Comparison of ENCODE assay signal across 27 cellular contexts in genomic region chr15:92075764-92076163, GRCh38.
DNase-seq lines count a peak whose midpoint lies in the region; ATAC-seq and TF ChIP-seq lines count a peak whose summit lies in the region.
"Had no signal": no experiment of that assay in that cellular context is flagged by ENCODE, and none has a peak within 500 bp of the region (broad histone marks: within the 10 kb centered on the region; RNA-seq: fewer than 3 reads in every experiment).

No MANE protein-coding gene starts in this region.

- H3K4me3 ChIP-seq in OCI-LY3 (ENCODE audit: low read length), result no peak overlapping the region
- no peak overlapping the region for H3K4me3 ChIP-seq in body of pancreas
- H3K4me3 ChIP-seq: colonic mucosa, esophagus muscularis mucosa, GM23338, heart left ventricle, K562, lung, SJCRH30 had no signal

- POLR2A ChIA-PET in activated CD8-positive, alpha-beta T cell treated with anti-CD3 and anti-CD28 coated beads, Interleukin-2, amount 10 ng/mL, durations not matched to agents 7 days and 5 days (lab: Charles Lee), result no interaction called here
- POLR2A ChIA-PET in activated CD8-positive, alpha-beta T cell treated with anti-CD3 and anti-CD28 coated beads for 36 hours (lab: Charles Lee), result no interaction called here
- POLR2A ChIA-PET in T-cell (lab: Charles Lee), result no interaction called here

- 48 to 54% methylated on average over 7 of the region's 7 CpGs for WGBS in body of pancreas, 2 donors

- H3K27me3 ChIP-seq in OCI-LY3 (ENCODE audit: low read depth, low read length) (peaks cover 29% of the 10 kb centered on the region), body of pancreas (no peaks in the 10 kb centered on the region)
- H3K27me3 ChIP-seq: colonic mucosa, esophagus muscularis mucosa, heart left ventricle, SJCRH30 had no signal

- H3K4me1 Mint-ChIP-seq in activated CD8-positive, alpha-beta T cell treated with anti-CD3 and anti-CD28 coated beads, Interleukin-2, amount 10 ng/mL, durations not matched to agents 7 days and 5 days (ENCODE audit: low read depth), result peaks cover 33% of the 10 kb centered on the region
- peaks cover 17% of the 10 kb centered on the region for H3K4me1 Mint-ChIP-seq in activated CD8-positive, alpha-beta T cell treated with anti-CD3 and anti-CD28 coated beads for 36 hours (ENCODE audit: low read depth)
- peaks cover 94% of the 10 kb centered on the region for H3K4me1 Mint-ChIP-seq in dendritic cell treated with granulocyte-macrophage colony-stimulating factor and Interleukin-4, amounts not matched to agents 40 ng/mL and 50 ng/mL, for 4 days (ENCODE audit: low read depth)
- H3K4me1 Mint-ChIP-seq in natural killer cell (peaks cover 52 to 78% of the 10 kb centered on the region in 2 donors), T-cell (peaks cover 33 to 62% (median 50%) of the 10 kb centered on the region in 3 donors)

- H3K4me3 Mint-ChIP-seq in activated CD8-positive, alpha-beta T cell treated with anti-CD3 and anti-CD28 coated beads, Interleukin-2, amount 10 ng/mL, durations not matched to agents 7 days and 5 days, result no peak overlapping the region
- no peak overlapping the region for H3K4me3 Mint-ChIP-seq in activated CD8-positive, alpha-beta T cell treated with anti-CD3 and anti-CD28 coated beads for 36 hours
- no peak overlapping the region for H3K4me3 Mint-ChIP-seq in dendritic cell treated with granulocyte-macrophage colony-stimulating factor and Interleukin-4, amounts not matched to agents 40 ng/mL and 50 ng/mL, for 4 days
- H3K4me3 Mint-ChIP-seq in natural killer cell (peak overlapping the region; percentile 29), T-cell (peak overlapping the region in 1 of 3 donors; percentile 22)
- H3K4me3 Mint-ChIP-seq: activated naive CD4-positive, alpha-beta T cell treated with anti-CD3 and anti-CD28 coated beads, Interleukin-2, amount 10 ng/mL, durations not matched to agents 7 days and 5 days; GM23338; stimulated activated memory B cell treated with anti-CD40 and anti-IgM and Interleukin-4, amounts not matched to agents 10 μg/mL and 1 μg/mL and 100 μg/mL, for 72 hours had no signal

- H4K20me1 ChIP-seq in OCI-LY3 (ENCODE audit: insufficient read depth, low read length), result no peaks in the 10 kb centered on the region

- TF ChIP-seq CTCF in activated CD8-positive, alpha-beta T cell treated with anti-CD3 and anti-CD28 coated beads for 36 hours (IDR thresholded peaks at IDR 0.05), result no peak
- TF ChIP-seq CTCF in OCI-LY3 (IDR thresholded peaks at IDR 0.05; ENCODE audit: low read depth, low read length) (no peak), natural killer cell (IDR thresholded peaks at IDR 0.05) (no peak), body of pancreas (IDR thresholded peaks at IDR 0.05) (no peak)

- no peak overlapping the region for H3K27ac ChIP-seq in OCI-LY3 (ENCODE audit: low read length)
- H3K27ac ChIP-seq in body of pancreas, result no peak overlapping the region
- H3K27ac ChIP-seq: colonic mucosa, esophagus muscularis mucosa, heart left ventricle, SJCRH30 had no signal

- CTCF ChIA-PET in activated CD8-positive, alpha-beta T cell treated with anti-CD3 and anti-CD28 coated beads, Interleukin-2, amount 10 ng/mL, durations not matched to agents 7 days and 5 days (lab: Charles Lee), result interaction anchor here (1.7 to 5.9 kb wide), 3 partner anchors 224 to 774 kb away, joined by 5 to 51 read pairs (median 5); partner anchors contain the start of gene SLCO3A1
- CTCF ChIA-PET in activated CD8-positive, alpha-beta T cell treated with anti-CD3 and anti-CD28 coated beads for 36 hours (lab: Charles Lee), result interaction anchor here (1.3 to 6.5 kb wide), 3 partner anchors 222 to 774 kb away, joined by 3 to 37 read pairs (median 14); partner anchors contain the start of gene SLCO3A1
- CTCF ChIA-PET in T-cell (lab: Charles Lee), result interaction anchor here in 1 of 2 donors (1.5 kb wide), 2 partner anchors 9 to 369 kb away, joined by 3 to 4 read pairs; no protein-coding TSS in a partner anchor

- no peaks in the 10 kb centered on the region for H3K27me3 Mint-ChIP-seq in activated CD8-positive, alpha-beta T cell treated with anti-CD3 and anti-CD28 coated beads, Interleukin-2, amount 10 ng/mL, durations not matched to agents 7 days and 5 days (ENCODE audit: low read depth)
- H3K27me3 Mint-ChIP-seq in activated CD8-positive, alpha-beta T cell treated with anti-CD3 and anti-CD28 coated beads for 36 hours, result no peaks in the 10 kb centered on the region
- no peaks in the 10 kb centered on the region for H3K27me3 Mint-ChIP-seq in dendritic cell treated with granulocyte-macrophage colony-stimulating factor and Interleukin-4, amounts not matched to agents 40 ng/mL and 50 ng/mL, for 4 days
- no peaks in the 10 kb centered on the region for H3K27me3 Mint-ChIP-seq in natural killer cell (ENCODE audit: low read depth in 2 of 2)
- H3K27me3 Mint-ChIP-seq in T-cell, result no peaks in the 10 kb centered on the region
- H3K27me3 Mint-ChIP-seq: activated naive CD4-positive, alpha-beta T cell treated with anti-CD3 and anti-CD28 coated beads, Interleukin-2, amount 10 ng/mL, durations not matched to agents 7 days and 5 days; naive thymus-derived CD8-positive, alpha-beta T cell had no signal

- no peaks in the 10 kb centered on the region for H3K9me3 Mint-ChIP-seq in activated CD8-positive, alpha-beta T cell treated with anti-CD3 and anti-CD28 coated beads, Interleukin-2, amount 10 ng/mL, durations not matched to agents 7 days and 5 days (ENCODE audit: insufficient read depth)
- no peaks in the 10 kb centered on the region for H3K9me3 Mint-ChIP-seq in activated CD8-positive, alpha-beta T cell treated with anti-CD3 and anti-CD28 coated beads for 36 hours
- peaks cover 7% of the 10 kb centered on the region for H3K9me3 Mint-ChIP-seq in dendritic cell treated with granulocyte-macrophage colony-stimulating factor and Interleukin-4, amounts not matched to agents 40 ng/mL and 50 ng/mL, for 4 days
- H3K9me3 Mint-ChIP-seq in natural killer cell (no peaks in the 10 kb centered on the region), T-cell (no peaks in the 10 kb centered on the region)
- H3K9me3 Mint-ChIP-seq: activated naive CD4-positive, alpha-beta T cell treated with anti-CD3 and anti-CD28 coated beads, Interleukin-2, amount 10 ng/mL, durations not matched to agents 7 days and 5 days; GM23338; naive thymus-derived CD8-positive, alpha-beta T cell; stimulated activated memory B cell treated with anti-CD40 and anti-IgM and Interleukin-4, amounts not matched to agents 10 μg/mL and 1 μg/mL and 100 μg/mL, for 72 hours had no signal

- H3K9ac ChIP-seq in OCI-LY3 (ENCODE audit: low read length), result no peak overlapping the region

- H3K4me1 ChIP-seq in OCI-LY3 (ENCODE audit: low read length) (peaks cover 22% of the 10 kb centered on the region), body of pancreas (no peaks in the 10 kb centered on the region)
- H3K4me1 ChIP-seq: colonic mucosa had no signal

- ATAC-seq in activated CD8-positive, alpha-beta T cell treated with anti-CD3 and anti-CD28 coated beads, Interleukin-2, amount 10 ng/mL, durations not matched to agents 7 days and 5 days, result no peak
- ATAC-seq in activated CD8-positive, alpha-beta T cell treated with anti-CD3 and anti-CD28 coated beads for 36 hours, result no peak
- ATAC-seq in natural killer cell (no peak), T-cell (replicated peaks in 1 of 4) (no peak), body of pancreas (no peak)
- ATAC-seq: GM23338; K562; naive thymus-derived CD8-positive, alpha-beta T cell; stimulated activated memory B cell treated with anti-CD40 and anti-IgM and Interleukin-4, amounts not matched to agents 10 μg/mL and 1 μg/mL and 100 μg/mL, for 72 hours had no signal

- peak overlapping the region; percentile 12 for H3K4me2 ChIP-seq in OCI-LY3 (ENCODE audit: low read length)
- H3K4me2 ChIP-seq: GM23338 had no signal

- no peak for DNase-seq in activated CD8-positive, alpha-beta T cell treated with anti-CD3 and anti-CD28 coated beads, Interleukin-2, amount 10 ng/mL, durations not matched to agents 7 days and 5 days
- no peak for DNase-seq in activated CD8-positive, alpha-beta T cell treated with anti-CD3 and anti-CD28 coated beads for 36 hours
- no peak for DNase-seq in natural killer cell
- DNase-seq in T-cell, result no peak
- DNase-seq in NOMO-1 treated with DMSO at 0.1 percent for 48 hours (lab: John Stamatoyannopoulos, UW; ENCODE audit: unreplicated experiment), result no peak
- DNase-seq in body of pancreas, result no peak
- DNase-seq: 8988T; activated CD4-positive, CD25-positive, alpha-beta regulatory T cell; activated CD8-positive, alpha-beta memory T cell treated with anti-CD3 and anti-CD28 coated beads, Interleukin-2, amount 50 U/mL, for 48 hours; activated naive CD4-positive, alpha-beta T cell treated with anti-CD3 and anti-CD28 coated beads, Interleukin-2, amount 10 ng/mL, durations not matched to agents 7 days and 5 days; colonic mucosa; EL; foreskin fibroblast; heart left ventricle; kidney; NCI-H1694 treated with DMSO at 0.1 percent for 48 hours; SJCRH30; stimulated activated CD4-positive, alpha-beta T cell treated with anti-CD3 and anti-CD28 coated beads, Interleukin-15, amount 100 ng/mL, for 24 hours; SW 1271 had no signal

- intact Hi-C loops in activated CD8-positive, alpha-beta T cell treated with anti-CD3 and anti-CD28 coated beads for 36 hours (cut with micrococcal nuclease), result loop anchor here (5.0 kb wide), 3 partner anchors 218 to 773 kb away; no protein-coding TSS in a partner anchor
- intact Hi-C loops in dendritic cell treated with granulocyte-macrophage colony-stimulating factor and Interleukin-4, amounts not matched to agents 40 ng/mL and 50 ng/mL, for 4 days (cut with micrococcal nuclease), result loop anchor here (2.0 to 10.0 kb wide), 4 partner anchors 101 to 371 kb away; no protein-coding TSS in a partner anchor
- intact Hi-C loops in natural killer cell (cut with micrococcal nuclease), result loop anchor here (5.0 kb wide), 1 partner anchor 223 kb away; the partner anchor contains the start of gene SLCO3A1
- intact Hi-C loops in body of pancreas (cut with DNase I), result no loop called here

- peak overlapping the region; percentile 17 for H3K27ac Mint-ChIP-seq in activated CD8-positive, alpha-beta T cell treated with anti-CD3 and anti-CD28 coated beads, Interleukin-2, amount 10 ng/mL, durations not matched to agents 7 days and 5 days
- H3K27ac Mint-ChIP-seq in activated CD8-positive, alpha-beta T cell treated with anti-CD3 and anti-CD28 coated beads for 36 hours, result no peak overlapping the region
- H3K27ac Mint-ChIP-seq in dendritic cell treated with granulocyte-macrophage colony-stimulating factor and Interleukin-4, amounts not matched to agents 40 ng/mL and 50 ng/mL, for 4 days, result peak overlapping the region; percentile 71
- H3K27ac Mint-ChIP-seq in natural killer cell (peak overlapping the region; percentile 45 to 75), T-cell (peak overlapping the region in 1 of 2 donors; percentile 4)
- H3K27ac Mint-ChIP-seq: activated naive CD4-positive, alpha-beta T cell treated with anti-CD3 and anti-CD28 coated beads, Interleukin-2, amount 10 ng/mL, durations not matched to agents 7 days and 5 days; GM23338; stimulated activated memory B cell treated with anti-CD40 and anti-IgM and Interleukin-4, amounts not matched to agents 10 μg/mL and 1 μg/mL and 100 μg/mL, for 72 hours had no signal

- H3K9me3 ChIP-seq in OCI-LY3 (ENCODE audit: insufficient read depth, low read length), result no peaks in the 10 kb centered on the region
- H3K9me3 ChIP-seq in body of pancreas, result no peaks in the 10 kb centered on the region
- H3K9me3 ChIP-seq: colonic mucosa, esophagus muscularis mucosa, heart left ventricle, SJCRH30 had no signal

- no peak for TF ChIP-seq POLR2A in body of pancreas (IDR thresholded peaks at IDR 0.05)

- H3K36me3 Mint-ChIP-seq in activated CD8-positive, alpha-beta T cell treated with anti-CD3 and anti-CD28 coated beads, Interleukin-2, amount 10 ng/mL, durations not matched to agents 7 days and 5 days (ENCODE audit: low read depth), result no peaks in the 10 kb centered on the region
- H3K36me3 Mint-ChIP-seq in activated CD8-positive, alpha-beta T cell treated with anti-CD3 and anti-CD28 coated beads for 36 hours (ENCODE audit: low read depth), result no peaks in the 10 kb centered on the region
- H3K36me3 Mint-ChIP-seq in dendritic cell treated with granulocyte-macrophage colony-stimulating factor and Interleukin-4, amounts not matched to agents 40 ng/mL and 50 ng/mL, for 4 days (ENCODE audit: low read depth), result peaks cover 26% of the 10 kb centered on the region
- H3K36me3 Mint-ChIP-seq in natural killer cell, result no peaks in the 10 kb centered on the region
- no peaks in the 10 kb centered on the region for H3K36me3 Mint-ChIP-seq in T-cell
- H3K36me3 Mint-ChIP-seq: activated naive CD4-positive, alpha-beta T cell treated with anti-CD3 and anti-CD28 coated beads, Interleukin-2, amount 10 ng/mL, durations not matched to agents 7 days and 5 days; stimulated activated memory B cell treated with anti-CD40 and anti-IgM and Interleukin-4, amounts not matched to agents 10 μg/mL and 1 μg/mL and 100 μg/mL, for 72 hours had no signal

- H3K79me2 ChIP-seq in OCI-LY3 (ENCODE audit: low read length), result no peaks in the 10 kb centered on the region

- no peak overlapping the region for H2AFZ ChIP-seq in OCI-LY3 (ENCODE audit: low read depth, low read length)
- H2AFZ ChIP-seq: GM23338 had no signal

- H3K36me3 ChIP-seq in OCI-LY3 (replicated peaks; ENCODE audit: low read depth, low read length) (no peaks in the 10 kb centered on the region), body of pancreas (replicated peaks in 1 of 2; ENCODE audit: insufficient read depth in 1 of 2, low read depth in 2 of 2) (no peaks in the 10 kb centered on the region)
- H3K36me3 ChIP-seq: colonic mucosa, esophagus muscularis mucosa, heart left ventricle, SJCRH30 had no signal
